8 cellular contexts compared by ENCODE assay signal in genomic region chr19:18418725-18419194, GRCh38. TPM values are rescaled to one million over a fixed set of nuclear protein-coding genes. Genes with fewer than 3 reads are reported as not detected.
A peak's percentile ranks its signal among the peaks of the same experiment; 100 is the strongest.
DNase-seq lines count a peak whose midpoint lies in the region; ATAC-seq and TF ChIP-seq lines count a peak whose summit lies in the region.

No MANE protein-coding gene starts in this region.

- ATAC-seq in omental fat pad (ENCODE audit: low FRiP score), result peak; percentile 0
- ATAC-seq in GM19324 (IDR thresholded peaks at IDR 0.05; ENCODE audit: low FRiP score, unreplicated experiment), result no peak

- POLR2A ChIA-PET in BJ (lab: Charles Lee), result no interaction called here

- peak overlapping the region; percentile 83 for H3K27ac ChIP-seq in VCaP
- peak overlapping the region; percentile 99 for H3K27ac ChIP-seq in fibroblast of lung (ENCODE audit: insufficient read depth, low read length)

- H3K27me3 ChIP-seq in BJ (ENCODE audit: control insufficient read depth, insufficient read depth, low read length) (no peaks in the 10 kb centered on the region), fibroblast of lung (ENCODE audit: control insufficient read depth, insufficient read depth, low read length) (no peaks in the 10 kb centered on the region)

- H3K4me1 ChIP-seq in fibroblast of lung (ENCODE audit: control insufficient read depth, extremely low read depth, insufficient read depth, low read length), result peaks cover 43% of the 10 kb centered on the region

- H3K9me3 ChIP-seq in fibroblast of lung (ENCODE audit: control insufficient read depth, insufficient read depth, low read depth, low read length), result no peaks in the 10 kb centered on the region

- CTCF ChIA-PET in BJ (lab: Yijun Ruan, JAX), result interaction anchor here (0.6 to 12.0 kb wide), 11 partner anchors 8 to 275 kb away, joined by 3 to 101 read pairs (median 4); partner anchors contain the start of genes GDF15 and MPV17L2

- DNase-seq in BJ (ENCODE audit: low read depth), result no peak
- no peak for DNase-seq in HFF-Myc (ENCODE audit: extremely low read depth, low read depth)
- no peak for DNase-seq in fibroblast of lung (ENCODE audit: low read depth in 2 of 2)
- DNase-seq in omental fat pad (ENCODE audit: low spot score), result no peak
- no peak for DNase-seq in NCI-H510A treated with DMSO at 0.1 percent for 48 hours (lab: John Stamatoyannopoulos, UW)
- DNase-seq in NK-92 treated with Interleukin-12 subunit alpha and Interleukin-12 subunit beta, amount 100 ng/mL, for 24 hours (lab: John Stamatoyannopoulos, UW), result no peak

- H3K9ac ChIP-seq in fibroblast of lung (ENCODE audit: insufficient read depth, low read length), result peak overlapping the region; percentile 80

- H3K36me3 ChIP-seq in BJ (ENCODE audit: control insufficient read depth, insufficient read depth, low read length) (peaks cover 2% of the 10 kb centered on the region; the same call in 1 of the 2 replicates), fibroblast of lung (ENCODE audit: control insufficient read depth, insufficient read depth, low read length) (peaks cover 2% of the 10 kb centered on the region)

- H2AFZ ChIP-seq in fibroblast of lung (ENCODE audit: low read length), result peak overlapping the region; percentile 6

- peak overlapping the region; percentile 52 for H3K4me2 ChIP-seq in fibroblast of lung (ENCODE audit: extremely low read depth, insufficient read depth, low read length)

- peaks cover 40% of the 10 kb centered on the region for H3K79me2 ChIP-seq in fibroblast of lung (ENCODE audit: control insufficient read depth, insufficient read depth, low read length)

- TF ChIP-seq CTCF in BJ (IDR thresholded peaks at IDR 0.05; ENCODE audit: insufficient read depth, low read depth, low read length), result no peak
- TF ChIP-seq CTCF in HFF-Myc (IDR thresholded peaks at IDR 0.05; ENCODE audit: low read depth, low read length, missing control alignments), result no peak
- TF ChIP-seq CTCF in VCaP (conservative IDR thresholded peaks at IDR 0.05), result no peak
- no peak for TF ChIP-seq CTCF in fibroblast of lung (conservative IDR thresholded peaks at IDR 0.05 in 1 of 2, IDR thresholded peaks at IDR 0.05 in 1 of 2; ENCODE audit: low read depth in 1 of 2, low read length in 2 of 2)
- TF ChIP-seq CTCF in omental fat pad (IDR thresholded peaks at IDR 0.05), result no peak

- H3K4me3 ChIP-seq in BJ (ENCODE audit: low read depth, low read length) (peak overlapping the region; percentile 87), HFF-Myc (replicated peaks; ENCODE audit: low read depth, low read length) (peak overlapping the region; percentile 85), fibroblast of lung (replicated peaks in 1 of 4; ENCODE audit: control extremely low read depth in 1 of 4, insufficient read depth in 1 of 4, low read depth in 3 of 4, low read length in 4 of 4) (peak overlapping the region in 3 of 4 experiments; percentile 12 to 77 (median 13))

- no peaks in the 10 kb centered on the region for H4K20me1 ChIP-seq in fibroblast of lung (ENCODE audit: control insufficient read depth, extremely low read depth, insufficient read depth, low read length)

RNA-seq across cellular contexts. Expression of gene SSBP4, which starts 0.4 kb away (rescaled TPM):
- polyA plus RNA-seq in BJ (2011; rRNA removed) (16.3 and 24.1 TPM in 2 replicates), fibroblast of lung (12.8 and 16.5 TPM in 2 replicates)
- 15.0 and 30.3 TPM in 2 replicates for polyA minus RNA-seq in BJ (2011; rRNA and poly(A)+ RNA removed)
- total RNA-seq in fibroblast of lung (58.6 and 76.5 TPM in 2 replicates), omental fat pad (10 to 100 TPM; 29.9 to 62.9 (median 43.7) TPM)
- 42.1 and 59.3 TPM in 2 replicates for polyA plus RNA-seq in fibroblast of lung (2012)
- 11.0 and 12.0 TPM in 2 replicates for polyA minus RNA-seq in fibroblast of lung (ENCODE audit: low replicate concordance)

RNA-seq across cellular contexts. Expression of gene ISYNA1, which starts 19.2 kb away (rescaled TPM):
- polyA plus RNA-seq in BJ (2011; rRNA removed), result 13.5 and 27.0 TPM in 2 replicates
- 12.2 and 16.5 TPM in 2 replicates for polyA minus RNA-seq in BJ (2011; rRNA and poly(A)+ RNA removed)
- total RNA-seq in fibroblast of lung, result 25.6 and 37.8 TPM in 2 replicates
- polyA plus RNA-seq in fibroblast of lung, result 8.3 and 10.3 TPM in 2 replicates
- polyA plus RNA-seq in fibroblast of lung (2012), result 21.1 and 21.6 TPM in 2 replicates
- 15.9 and 21.9 TPM in 2 replicates for polyA minus RNA-seq in fibroblast of lung (ENCODE audit: low replicate concordance)
- 10 to 100 TPM; 20.0 to 36.7 (median 29.8) TPM for total RNA-seq in omental fat pad

RNA-seq across cellular contexts. Expression of gene LRRC25, which starts 21.3 kb away (rescaled TPM):
- polyA plus RNA-seq in BJ (2011; rRNA removed) (0.06 TPM in 1 of 2 replicates, not detected in the other), fibroblast of lung (0.10 and 0.25 TPM in 2 replicates)
- polyA minus RNA-seq in BJ (2011; rRNA and poly(A)+ RNA removed), result not detected in 2 replicates
- total RNA-seq in fibroblast of lung (1.2 and 4.6 TPM in 2 replicates), omental fat pad (10 to 100 TPM; 11.8 to 37.2 (median 28.8) TPM)
- 0.08 and 0.25 TPM in 2 replicates for polyA plus RNA-seq in fibroblast of lung (2012)
- not detected in 2 replicates for polyA minus RNA-seq in fibroblast of lung (ENCODE audit: low replicate concordance)

RNA-seq across cellular contexts. Expression of gene GDF15, which starts 32.8 kb away (rescaled TPM):
- polyA plus RNA-seq in BJ (2011; rRNA removed) (19.0 and 30.8 TPM in 2 replicates), fibroblast of lung (8.6 and 24.3 TPM in 2 replicates)
- polyA minus RNA-seq in BJ (2011; rRNA and poly(A)+ RNA removed), result 8.3 and 8.4 TPM in 2 replicates
- total RNA-seq in fibroblast of lung (140 and 210 TPM in 2 replicates), omental fat pad (1 to 10 TPM; 1.9 to 4.6 (median 3.0) TPM)
- polyA plus RNA-seq in fibroblast of lung (2012), result 17.4 and 56.4 TPM in 2 replicates
- polyA minus RNA-seq in fibroblast of lung (ENCODE audit: low replicate concordance), result 3.7 and 10.3 TPM in 2 replicates

Comparison
In these comparisons a context has a peak if more than half of its experiments do, and no peak if none do; other contexts are left out.
1. H3K4me3 ChIP-seq: peak in every context shown above with its lines; median percentile 87 in BJ; 85 in HFF-Myc; 13 in fibroblast of lung.